In genomic region chr20:46312075-46312944, GRCh38 we compare ENCODE assay signal across 15 cellular contexts. TPM values are rescaled to one million over a fixed set of nuclear protein-coding genes. Genes with fewer than 3 reads are reported as not detected.
DNase-seq lines count a peak whose midpoint lies in the region; ATAC-seq and TF ChIP-seq lines count a peak whose summit lies in the region.
"Had no signal": no experiment of that assay in that cellular context is flagged by ENCODE, and none has a peak within 500 bp of the region (broad histone marks: within the 10 kb centered on the region; RNA-seq: fewer than 3 reads in every experiment).

No MANE protein-coding gene starts in this region.

- H3K36me3 ChIP-seq in NT2/D1 (ENCODE audit: insufficient read depth, insufficient read length, low read length): no peaks in the 10 kb centered on the region
- H3K36me3 ChIP-seq in stomach: no peaks in the 10 kb centered on the region
- H3K36me3 ChIP-seq: prostate gland had no signal

- ATAC-seq in GM21786 (IDR thresholded peaks at IDR 0.05; ENCODE audit: unreplicated experiment): no peak
- ATAC-seq: CD8-positive, alpha-beta T cell had no signal

- H3K4me1 ChIP-seq in NT2/D1 (ENCODE audit: insufficient read depth, insufficient read length) (peaks cover 7% of the 10 kb centered on the region), stomach (peaks cover 22 to 30% (median 27%) of the 10 kb centered on the region in 4 donors)
- H3K4me1 ChIP-seq: prostate gland had no signal

- peak overlapping the region; percentile 27 for H3K4me3 ChIP-seq in NT2/D1 (ENCODE audit: insufficient read length, low read depth)
- H3K4me3 ChIP-seq in iPS-11a (ENCODE audit: low read depth, low read length): peak overlapping the region; percentile 49
- peak overlapping the region in 2 of 4 donors; percentile 16 to 38 for H3K4me3 ChIP-seq in stomach
- H3K4me3 ChIP-seq: GM23248, prostate gland, SK-N-MC had no signal

- H3K9me3 ChIP-seq in NT2/D1 (ENCODE audit: insufficient read depth, low read length) (no peaks in the 10 kb centered on the region), stomach (no peaks in the 10 kb centered on the region)
- H3K9me3 ChIP-seq: prostate gland had no signal

- DNase-seq in activated naive CD4-positive, alpha-beta T cell treated with anti-CD3 and anti-CD28 coated beads, Interleukin-2, amount 50 U/mL, for 16 hours: peak; percentile 24
- no peak for DNase-seq in activated naive CD4-positive, alpha-beta T cell treated with Interleukin-2 at 50 U/mL for 16 hours
- peak; percentile 43 for DNase-seq in NT2/D1 (ENCODE audit: low read depth, low spot score)
- peak; percentile 50 for DNase-seq in stomach
- no peak for DNase-seq in erythroblast (lab: John Stamatoyannopoulos, UW)
- no peak for DNase-seq in cerebellar nuclear complex (lab: John Stamatoyannopoulos, UW)
- DNase-seq: CD8-positive, alpha-beta T cell; dermis blood vessel endothelial cell; GM23248; NCI-H2081 had no signal

- H3K27me3 ChIP-seq in NT2/D1 (ENCODE audit: insufficient read depth, insufficient read length): peaks cover 80% of the 10 kb centered on the region
- H3K27me3 ChIP-seq in stomach: peaks cover 32 to 99% (median 89%) of the 10 kb centered on the region in 3 donors

- no peak overlapping the region for H3K27ac ChIP-seq in stomach
- H3K27ac ChIP-seq: GM23248, prostate gland, SK-N-MC had no signal

- intact Hi-C loops in stomach (cut with DNase I; ENCODE audit: low total_unique reads): no loop called here

- no peak for TF ChIP-seq EP300 in stomach (IDR thresholded peaks at IDR 0.05)

- WGBS in stomach, 5 donors: 1 to 2% (median 2%) methylated on average over 29 to 47 of the region's 47 CpGs

- H3K9ac ChIP-seq in NT2/D1 (ENCODE audit: insufficient read length, low read depth): peak overlapping the region; percentile 23
- H3K9ac ChIP-seq: GM23248 had no signal

- no peak for TF ChIP-seq POLR2A in stomach (IDR thresholded peaks at IDR 0.05)
- TF ChIP-seq POLR2A in erythroblast (IDR thresholded peaks at IDR 0.05; ENCODE audit: low read length): no peak

- TF ChIP-seq CTCF in stomach (IDR thresholded peaks at IDR 0.05): no peak

RNA-seq across cellular contexts. Expression of gene CDH22, which starts 4.0 kb away (rescaled TPM):
- total RNA-seq in stomach: under 1 TPM in 1 of 5 donors, not detected in 4; 0.18 TPM
- polyA plus RNA-seq in stomach: under 1 TPM in 2 of 3 donors, not detected in 1; 0.19 to 0.60 TPM
- total RNA-seq: CD8-positive, alpha-beta T cell; dermis blood vessel endothelial cell; GM23248 had no signal
- polyA plus RNA-seq: GM23248, keratinocyte had no signal

Comparison
In these comparisons a context has a peak if more than half of its experiments do, and no peak if none do; other contexts are left out.
1. DNase-seq: peak in activated naive CD4-positive, alpha-beta T cell treated with anti-CD3 and anti-CD28 coated beads, Interleukin-2, amount 50 U/mL, for 16 hours (single experiment), NT2/D1 (single experiment) and stomach (single experiment); none in activated naive CD4-positive, alpha-beta T cell treated with Interleukin-2 at 50 U/mL for 16 hours (single experiment), erythroblast (0 of 2) and cerebellar nuclear complex (0 of 2).